Comparison of ENCODE assay signal across 1 cellular context in genomic region chr18:77737412-77737811, GRCh38.
A peak's percentile ranks its signal among the peaks of the same experiment; 100 is the strongest.
TF ChIP-seq lines count a peak whose summit lies in the region.

No MANE protein-coding gene starts in this region.

TF ChIP-seq in K562, 482 proteins besides CTCF, POLR2A, EP300 and RAD21 (continued from another document):
- peak; percentile 73 for TF ChIP-seq PKNOX1 (IDR thresholded peaks at IDR 0.05)
- TF ChIP-seq, protein P1, sequence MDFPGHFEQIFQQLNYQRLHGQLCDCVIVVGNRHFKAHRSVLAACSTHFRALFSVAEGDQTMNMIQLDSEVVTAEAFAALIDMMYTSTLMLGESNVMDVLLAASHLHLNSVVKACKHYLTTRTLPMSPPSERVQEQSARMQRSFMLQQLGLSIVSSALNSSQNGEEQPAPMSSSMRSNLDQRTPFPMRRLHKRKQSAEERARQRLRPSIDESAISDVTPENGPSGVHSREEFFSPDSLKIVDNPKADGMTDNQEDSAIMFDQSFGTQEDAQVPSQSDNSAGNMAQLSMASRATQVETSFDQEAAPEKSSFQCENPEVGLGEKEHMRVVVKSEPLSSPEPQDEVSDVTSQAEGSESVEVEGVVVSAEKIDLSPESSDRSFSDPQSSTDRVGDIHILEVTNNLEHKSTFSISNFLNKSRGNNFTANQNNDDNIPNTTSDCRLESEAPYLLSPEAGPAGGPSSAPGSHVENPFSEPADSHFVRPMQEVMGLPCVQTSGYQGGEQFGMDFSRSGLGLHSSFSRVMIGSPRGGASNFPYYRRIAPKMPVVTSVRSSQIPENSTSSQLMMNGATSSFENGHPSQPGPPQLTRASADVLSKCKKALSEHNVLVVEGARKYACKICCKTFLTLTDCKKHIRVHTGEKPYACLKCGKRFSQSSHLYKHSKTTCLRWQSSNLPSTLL (IDR thresholded peaks at IDR 0.05): 0 out of 2 replicates have a peak, but pooled peaks have one; percentile 20
- TF ChIP-seq HDAC8 (tag; IDR thresholded peaks at IDR 0.05): no peak
- TF ChIP-seq STAT5A (IDR thresholded peaks at IDR 0.05; ENCODE audit: borderline replicate concordance, low read length): 0 out of 2 replicates have a peak, but pooled peaks have one; percentile 26
- TF ChIP-seq ZNF311 (CRISPR knock-in tag; IDR thresholded peaks at IDR 0.05): no peak
- TF ChIP-seq NCOR1 (IDR thresholded peaks at IDR 0.05): peak; percentile 44; the same call in 1 of the 2 replicates
- no peak for TF ChIP-seq BCLAF1 (IDR thresholded peaks at IDR 0.05; ENCODE audit: borderline replicate concordance in 1 of 2, control insufficient read depth in 1 of 2, low read depth in 2 of 2, low read length in 1 of 2)
- TF ChIP-seq RBM34 (IDR thresholded peaks at IDR 0.05; ENCODE audit: borderline replicate concordance, insufficient read depth, low read length): no peak
- no peak for TF ChIP-seq IRF2 (CRISPR knock-in tag; IDR thresholded peaks at IDR 0.05)
- TF ChIP-seq ZNF764 (CRISPR knock-in tag; IDR thresholded peaks at IDR 0.05; ENCODE audit: low read depth): no peak
- TF ChIP-seq CEBPB (tag; IDR thresholded peaks at IDR 0.05): peak; percentile 96
- peak; percentile 29; the same call in 1 of the 2 replicates for TF ChIP-seq ATF3 (IDR thresholded peaks at IDR 0.05)
- TF ChIP-seq ATF3 (CRISPR knock-in tag; conservative IDR thresholded peaks at IDR 0.05): no peak
- TF ChIP-seq, protein P2, sequence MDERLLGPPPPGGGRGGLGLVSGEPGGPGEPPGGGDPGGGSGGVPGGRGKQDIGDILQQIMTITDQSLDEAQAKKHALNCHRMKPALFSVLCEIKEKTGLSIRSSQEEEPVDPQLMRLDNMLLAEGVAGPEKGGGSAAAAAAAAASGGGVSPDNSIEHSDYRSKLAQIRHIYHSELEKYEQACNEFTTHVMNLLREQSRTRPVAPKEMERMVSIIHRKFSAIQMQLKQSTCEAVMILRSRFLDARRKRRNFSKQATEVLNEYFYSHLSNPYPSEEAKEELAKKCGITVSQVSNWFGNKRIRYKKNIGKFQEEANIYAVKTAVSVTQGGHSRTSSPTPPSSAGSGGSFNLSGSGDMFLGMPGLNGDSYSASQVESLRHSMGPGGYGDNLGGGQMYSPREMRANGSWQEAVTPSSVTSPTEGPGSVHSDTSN (CRISPR knock-in tag; IDR thresholded peaks at IDR 0.05; ENCODE audit: low read depth): no peak
- TF ChIP-seq, protein P2 (tag; conservative IDR thresholded peaks at IDR 0.05; ENCODE audit: low read depth): peak; percentile 26; the same call in 1 of the 2 replicates
- no peak for TF ChIP-seq MLX (CRISPR knock-in tag; conservative IDR thresholded peaks at IDR 0.05)
- no peak for TF ChIP-seq TAF15 (IDR thresholded peaks at IDR 0.05; ENCODE audit: low read depth, low read length)
- TF ChIP-seq ELK3 (CRISPR knock-in tag; IDR thresholded peaks at IDR 0.05): no peak
- TF ChIP-seq ZNF24 (IDR thresholded peaks at IDR 0.05): no peak
- TF ChIP-seq MEIS2 (IDR thresholded peaks at IDR 0.05; ENCODE audit: partially characterized antibody): peak; percentile 84
- no peak for TF ChIP-seq ARID2 (IDR thresholded peaks at IDR 0.05)
- TF ChIP-seq SMAD4 (CRISPR knock-in tag; conservative IDR thresholded peaks at IDR 0.05): peak; percentile 60
- TF ChIP-seq CBX1 (IDR thresholded peaks at IDR 0.05; ENCODE audit: low read depth): no peak
- TF ChIP-seq ARID3B (CRISPR knock-in tag; IDR thresholded peaks at IDR 0.05; ENCODE audit: borderline replicate concordance): no peak
- TF ChIP-seq ZEB2 (IDR thresholded peaks at IDR 0.05): no peak
- TF ChIP-seq GTF2F1 (IDR thresholded peaks at IDR 0.05; ENCODE audit: low read depth, low read length): no peak
- TF ChIP-seq BHLHE40 (IDR thresholded peaks at IDR 0.05; ENCODE audit: low read length): no peak
- TF ChIP-seq TAF1 (IDR thresholded peaks at IDR 0.05; ENCODE audit: control insufficient read depth, extremely low read depth, insufficient read depth, low read length, severe bottlenecking): no peak
- TF ChIP-seq SOX6 (IDR thresholded peaks at IDR 0.05): peak; percentile 81
- TF ChIP-seq CEBPG (CRISPR knock-in tag; IDR thresholded peaks at IDR 0.05): no peak
- peak; percentile 71 to 90; a peak in 3 of 4 replicates for TF ChIP-seq CEBPG (tag; conservative IDR thresholded peaks at IDR 0.05 in 1 of 2, IDR thresholded peaks at IDR 0.05 in 1 of 2)
- TF ChIP-seq CBFA2T3 (IDR thresholded peaks at IDR 0.05): 0 out of 2 replicates have a peak, but pooled peaks have one; percentile 16
- no peak for TF ChIP-seq ZNF75A (CRISPR knock-in tag; IDR thresholded peaks at IDR 0.05)
- TF ChIP-seq BRD4 (IDR thresholded peaks at IDR 0.05): no peak
